8 cellular contexts compared by ENCODE assay signal in genomic region chr5:171450423-171451246, GRCh38. TPM values are rescaled to one million over a fixed set of nuclear protein-coding genes. Genes with fewer than 3 reads are reported as not detected.
A peak's percentile ranks its signal among the peaks of the same experiment; 100 is the strongest.
DNase-seq lines count a peak whose midpoint lies in the region; ATAC-seq and TF ChIP-seq lines count a peak whose summit lies in the region.
"Had no signal": no experiment of that assay in that cellular context is flagged by ENCODE, and none has a peak within 500 bp of the region (broad histone marks: within the 10 kb centered on the region; RNA-seq: fewer than 3 reads in every experiment).

No MANE protein-coding gene starts in this region.

- peak; percentile 19 for DNase-seq in activated T-cell treated with anti-CD3 and anti-CD28 coated beads for 48 hours (ENCODE audit: low read depth)
- DNase-seq in heart left ventricle, result peak; percentile 56 to 80 (median 75)
- peak; percentile 43 for DNase-seq in retina
- DNase-seq in NCI-H2227 treated with DMSO at 0.1 percent for 48 hours (lab: John Stamatoyannopoulos, UW), result no peak

- H3K27me3 ChIP-seq in HUES48 (ENCODE audit: control insufficient read depth, insufficient read depth, low read length) (peaks cover 7% of the 10 kb centered on the region; the same call in 1 of the 2 replicates), heart left ventricle (peaks cover 0 to 10% (median 0%) of the 10 kb centered on the region in 9 donors)

- intact Hi-C loops in heart left ventricle (cut with DNase I), result no loop called here

- H3K4me1 ChIP-seq in HUES48 (ENCODE audit: control insufficient read depth, insufficient read depth, low read length) (peaks cover 30% of the 10 kb centered on the region), heart left ventricle (peaks cover 0 to 31% (median 11%) of the 10 kb centered on the region in 12 donors)

- WGBS in heart left ventricle, 4 donors, result 36 to 65% (median 51%) methylated on average over 55 to 82 of the region's 82 CpGs

- no peak for TF ChIP-seq POLR2A in heart left ventricle (IDR thresholded peaks at IDR 0.05)

- peak overlapping the region; percentile 61 for H3K9ac ChIP-seq in HUES48 (ENCODE audit: low read depth, low read length)

- H3K27ac ChIP-seq in HUES48 (ENCODE audit: low read depth, low read length) (peak overlapping the region; percentile 58), heart left ventricle (peak overlapping the region; percentile 46 to 91 (median 83))
- H3K27ac ChIP-seq: SK-N-MC had no signal

- H3K36me3 ChIP-seq in HUES48 (ENCODE audit: control insufficient read depth, insufficient read depth, low read length) (no peaks in the 10 kb centered on the region), heart left ventricle (peaks cover 0 to 5% (median 0%) of the 10 kb centered on the region in 9 donors)

- no peaks in the 10 kb centered on the region for H3K9me3 ChIP-seq in HUES48 (ENCODE audit: control insufficient read depth, insufficient read depth, low read length)
- H3K9me3 ChIP-seq in heart left ventricle, result no peaks in the 10 kb centered on the region

- TF ChIP-seq CTCF in heart left ventricle (IDR thresholded peaks at IDR 0.05), result no peak

- H3K4me3 ChIP-seq in HUES48 (ENCODE audit: low read depth, low read length), result peak overlapping the region; percentile 42; the same call in 1 of the 2 replicates
- H3K4me3 ChIP-seq in heart left ventricle, result peak overlapping the region in 11 of 12 donors; percentile 19 to 63 (median 52)
- H3K4me3 ChIP-seq: SK-N-MC had no signal

- ATAC-seq in heart left ventricle (peak in 3 of 4 donors; percentile 60 to 70 (median 65)), GM21619 (IDR thresholded peaks at IDR 0.05; ENCODE audit: unreplicated experiment) (no peak), HG03439 (IDR thresholded peaks at IDR 0.05; ENCODE audit: unreplicated experiment) (no peak)

RNA-seq across cellular contexts. Expression of gene FGF18, which starts 31.2 kb away (rescaled TPM):
- total RNA-seq in heart left ventricle, result 10 to 100 TPM in 7 of 9 donors, 1 to 10 TPM in 2; 6.8 to 63.0 (median 23.1) TPM
- polyA plus RNA-seq in heart left ventricle, result 1 to 10 TPM; 3.4 to 5.5 TPM

Comparison
In these comparisons a context has a peak if more than half of its experiments do, and no peak if none do; other contexts are left out.
1. ATAC-seq: peak in heart left ventricle (3 of 4); none in GM21619 (single experiment) and HG03439 (single experiment).